8 cellular contexts compared by ENCODE assay signal in genomic region chr7:150977382-150978135, GRCh38. TPM values are rescaled to one million over a fixed set of nuclear protein-coding genes. Genes with fewer than 3 reads are reported as not detected.
A peak's percentile ranks its signal among the peaks of the same experiment; 100 is the strongest.
DNase-seq lines count a peak whose midpoint lies in the region; ATAC-seq lines count a peak whose summit lies in the region.

No MANE protein-coding gene starts in this region.

- no peak overlapping the region for H2AK5ac ChIP-seq in trophoblast cell (ENCODE audit: low read length)

- H3K9ac ChIP-seq in endocrine pancreas (ENCODE audit: control insufficient read depth, insufficient read depth, low read length) (peak overlapping the region; percentile 48), trophoblast cell (ENCODE audit: low read length) (no peak overlapping the region)

- H3K18ac ChIP-seq in trophoblast cell (ENCODE audit: low read length), result no peak overlapping the region

- peak; percentile 31 for DNase-seq in NCI-H1694 (lab: John Stamatoyannopoulos, UW)
- no peak for DNase-seq in NCI-H1694 treated with DMSO at 0.1 percent for 48 hours (lab: John Stamatoyannopoulos, UW)
- DNase-seq in NCI-H1092 treated with DMSO at 0.1 percent for 48 hours (lab: John Stamatoyannopoulos, UW), result peak; percentile 39
- DNase-seq in trophoblast cell, result no peak
- no peak for DNase-seq in Ammon's horn (ENCODE audit: low spot score)

- H3K4me1 ChIP-seq in endocrine pancreas (ENCODE audit: control insufficient read depth, insufficient read depth, low read length), result peaks cover 8% of the 10 kb centered on the region
- H3K4me1 ChIP-seq in trophoblast cell (ENCODE audit: control insufficient read depth in 1 of 2, insufficient read depth in 2 of 2, low read length in 2 of 2), result peaks cover 16 to 18% of the 10 kb centered on the region in 2 experiments

- H3K27me3 ChIP-seq in endocrine pancreas (ENCODE audit: control insufficient read depth, insufficient read depth, low read length) (no peaks in the 10 kb centered on the region), trophoblast cell (ENCODE audit: insufficient read depth, low read length) (peaks cover 60% of the 10 kb centered on the region)

- no peak overlapping the region for H4K12ac ChIP-seq in trophoblast cell (ENCODE audit: low read depth, low read length)

- H3K4ac ChIP-seq in trophoblast cell (ENCODE audit: low read depth, low read length), result no peak overlapping the region

- H2BK12ac ChIP-seq in trophoblast cell (ENCODE audit: low read length), result no peak overlapping the region

- H3K27ac ChIP-seq in trophoblast cell (ENCODE audit: low read depth, low read length), result no peak overlapping the region

- no CpG with 5 or more reads among the region's 65 CpGs for WGBS in trophoblast cell (ENCODE audit: extremely low coverage, insufficient coverage, insufficient read length)

- H4K8ac ChIP-seq in trophoblast cell (ENCODE audit: low read depth, low read length), result no peak overlapping the region

- H3K4me2 ChIP-seq in trophoblast cell (ENCODE audit: low read length), result peak overlapping the region; percentile 72

- peak overlapping the region; percentile 64 for H3K4me3 ChIP-seq in endocrine pancreas (ENCODE audit: control insufficient read depth, insufficient read depth, low read length)
- no peak overlapping the region for H3K4me3 ChIP-seq in trophoblast cell (ENCODE audit: low read depth, low read length)

- no peak overlapping the region for H3K14ac ChIP-seq in trophoblast cell (ENCODE audit: low read length)

- H3K9me3 ChIP-seq in endocrine pancreas (ENCODE audit: control insufficient read depth, low read length) (no peaks in the 10 kb centered on the region), trophoblast cell (ENCODE audit: insufficient read depth, low read depth, low read length) (peaks cover 9% of the 10 kb centered on the region)

- H3K79me2 ChIP-seq in trophoblast cell (ENCODE audit: control insufficient read depth, insufficient read depth, low read length, poor library complexity), result no peaks in the 10 kb centered on the region

- ATAC-seq in GM18520 (IDR thresholded peaks at IDR 0.05; ENCODE audit: unreplicated experiment) (no peak), GM19467 (IDR thresholded peaks at IDR 0.05; ENCODE audit: unreplicated experiment) (no peak)

- H3K79me1 ChIP-seq in trophoblast cell (ENCODE audit: low read length), result no peaks in the 10 kb centered on the region

- H3K23ac ChIP-seq in trophoblast cell (ENCODE audit: low read length), result no peak overlapping the region

- H2BK120ac ChIP-seq in trophoblast cell (ENCODE audit: insufficient read depth, low read length, poor library complexity), result no peak overlapping the region

- no peak overlapping the region for H4K91ac ChIP-seq in trophoblast cell (ENCODE audit: low read depth, low read length)

- H3K36me3 ChIP-seq in endocrine pancreas (ENCODE audit: control insufficient read depth, insufficient read depth, low read length) (no peaks in the 10 kb centered on the region), trophoblast cell (ENCODE audit: control insufficient read depth in 1 of 2, insufficient read depth in 2 of 2, low read length in 2 of 2) (no peaks in the 10 kb centered on the region)

- no peak overlapping the region for H2BK5ac ChIP-seq in trophoblast cell (ENCODE audit: low read depth, low read length, poor library complexity)

- no peak overlapping the region for H2AFZ ChIP-seq in trophoblast cell (ENCODE audit: insufficient read depth, low read length, poor library complexity)

RNA-seq across cellular contexts. Expression of gene KCNH2, which starts 0.6 kb away (rescaled TPM):
- 1.4 and 1.5 TPM in 2 replicates for polyA plus RNA-seq in trophoblast cell (2013)

RNA-seq across cellular contexts. Expression of gene NOS3, which starts 13.3 kb away (rescaled TPM):
- polyA plus RNA-seq in trophoblast cell (2013), result 3.1 and 3.4 TPM in 2 replicates

RNA-seq across cellular contexts. Expression of gene ATG9B, which starts 46.7 kb away (rescaled TPM):
- 27.9 and 32.3 TPM in 2 replicates for polyA plus RNA-seq in trophoblast cell (2013)

RNA-seq across cellular contexts. Expression of gene ABCB8, which starts 50.7 kb away (rescaled TPM):
- polyA plus RNA-seq in trophoblast cell (2013), result 21.2 and 23.5 TPM in 2 replicates

Comparison
In these comparisons a context has a peak if more than half of its experiments do, and no peak if none do; other contexts are left out.
1. DNase-seq: peak in NCI-H1694 (single experiment) and NCI-H1092 treated with DMSO at 0.1 percent for 48 hours (single experiment); none in NCI-H1694 treated with DMSO at 0.1 percent for 48 hours (single experiment), trophoblast cell (0 of 2) and Ammon's horn (single experiment).